ENCODE assay signal across 20 cellular contexts in the genomic region with DNA sequence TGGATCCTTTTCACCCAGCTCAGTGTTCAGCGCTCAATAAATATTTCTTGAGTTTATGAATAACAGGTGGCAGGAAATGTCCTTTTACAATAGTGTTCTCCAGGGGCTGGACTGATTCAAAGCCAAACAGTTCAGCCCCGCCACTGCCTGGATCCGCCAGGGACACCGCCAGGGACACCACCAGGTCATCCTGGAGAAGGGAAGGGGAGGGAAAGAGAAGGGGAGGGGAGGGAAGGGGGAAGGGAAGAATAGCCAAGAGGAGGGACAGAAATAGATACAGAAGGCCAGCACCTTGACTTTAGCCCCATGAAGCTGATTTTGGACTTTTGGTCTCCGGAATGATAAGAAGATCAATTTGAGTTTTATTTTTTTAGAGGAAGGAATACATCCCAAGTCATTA.
"Had no signal": no experiment of that assay in that cellular context is flagged by ENCODE, and none has a peak within 500 bp of the region (broad histone marks: within the 10 kb centered on the region; RNA-seq: fewer than 3 reads in every experiment).

No MANE protein-coding gene starts in this region.

- H3K36me3 ChIP-seq: brain microvascular endothelial cell, left ventricle myocardium inferior, suprapubic skin had no signal

- H3K4me3 Mint-ChIP-seq: activated naive CD8-positive, alpha-beta T cell treated with anti-CD3 and anti-CD28 coated beads, Interleukin-2, amount 10 ng/mL, durations not matched to agents 7 days and 5 days; central memory CD8-positive, alpha-beta T cell; naive thymus-derived CD8-positive, alpha-beta T cell; stimulated activated naive CD8-positive, alpha-beta T cell treated with anti-CD3 and anti-CD28 coated beads, Interleukin-15, Interleukin-2, amounts not matched to agents 100 ng/mL and 50 ng/mL, for 24 hours had no signal

- H3K4me1 ChIP-seq: left ventricle myocardium inferior, psoas muscle, suprapubic skin had no signal

- H3K9me3 Mint-ChIP-seq: activated naive CD8-positive, alpha-beta T cell treated with anti-CD3 and anti-CD28 coated beads, Interleukin-2, amount 10 ng/mL, durations not matched to agents 7 days and 5 days; central memory CD8-positive, alpha-beta T cell; stimulated activated naive CD8-positive, alpha-beta T cell treated with anti-CD3 and anti-CD28 coated beads, Interleukin-15, Interleukin-2, amounts not matched to agents 100 ng/mL and 50 ng/mL, for 24 hours had no signal

- H3K4me3 ChIP-seq: coronary artery, left ventricle myocardium inferior, mucosa of descending colon, psoas muscle, suprapubic skin had no signal

- H3K27ac ChIP-seq: brain microvascular endothelial cell, coronary artery, left ventricle myocardium inferior, psoas muscle, suprapubic skin had no signal

- H3K27ac Mint-ChIP-seq: activated naive CD8-positive, alpha-beta T cell treated with anti-CD3 and anti-CD28 coated beads, Interleukin-2, amount 10 ng/mL, durations not matched to agents 7 days and 5 days; naive thymus-derived CD8-positive, alpha-beta T cell; stimulated activated naive CD8-positive, alpha-beta T cell treated with anti-CD3 and anti-CD28 coated beads, Interleukin-15, Interleukin-2, amounts not matched to agents 100 ng/mL and 50 ng/mL, for 24 hours had no signal

- H3K27me3 ChIP-seq: brain microvascular endothelial cell had no signal

- H3K4me1 Mint-ChIP-seq: activated naive CD8-positive, alpha-beta T cell treated with anti-CD3 and anti-CD28 coated beads, Interleukin-2, amount 10 ng/mL, durations not matched to agents 7 days and 5 days; central memory CD8-positive, alpha-beta T cell; naive thymus-derived CD8-positive, alpha-beta T cell had no signal

- H3K36me3 Mint-ChIP-seq: activated naive CD8-positive, alpha-beta T cell treated with anti-CD3 and anti-CD28 coated beads, Interleukin-2, amount 10 ng/mL, durations not matched to agents 7 days and 5 days; naive thymus-derived CD8-positive, alpha-beta T cell had no signal

- H3K9me3 ChIP-seq: left ventricle myocardium inferior, mucosa of descending colon, psoas muscle, suprapubic skin had no signal

- DNase-seq: activated CD4-positive, CD25-positive, alpha-beta regulatory T cell treated with anti-CD3 and anti-CD28 coated beads, Interleukin-2, amount 50 U/mL, for 72 hours; activated naive CD4-positive, alpha-beta T cell; activated naive CD8-positive, alpha-beta T cell treated with anti-CD3 and anti-CD28 coated beads, Interleukin-2, amount 10 ng/mL, durations not matched to agents 7 days and 5 days; activated T-cell treated with anti-CD3 and anti-CD28 coated beads for 4 hours; anterior cingulate cortex; brain microvascular endothelial cell; effector CD4-positive, alpha-beta T cell; foreskin fibroblast; hypothalamus; left ventricle myocardium inferior; mucosa of descending colon; naive thymus-derived CD8-positive, alpha-beta T cell; occipital lobe; psoas muscle; T-helper 9 cell; trophoblast cell had no signal
